22 cellular contexts compared by ENCODE assay signal in genomic region chr15:50275908-50276307, GRCh38. TPM values are rescaled to one million over a fixed set of nuclear protein-coding genes. Genes with fewer than 3 reads are reported as not detected.
DNase-seq lines count a peak whose midpoint lies in the region; ATAC-seq and TF ChIP-seq lines count a peak whose summit lies in the region.
"Had no signal": no experiment of that assay in that cellular context is flagged by ENCODE, and none has a peak within 500 bp of the region (broad histone marks: within the 10 kb centered on the region; RNA-seq: fewer than 3 reads in every experiment).

No MANE protein-coding gene starts in this region.

- peaks cover 12% of the 10 kb centered on the region for H3K36me3 Mint-ChIP-seq in activated CD4-positive, alpha-beta memory T cell treated with anti-CD3 and anti-CD28 coated beads for 36 hours
- peaks cover 31% of the 10 kb centered on the region for H3K36me3 Mint-ChIP-seq in activated CD4-positive, alpha-beta memory T cell treated with anti-CD3 and anti-CD28 coated beads, Interleukin-2, amount 10 ng/mL, durations not matched to agents 7 days and 5 days (ENCODE audit: low read depth)

- POLR2A ChIA-PET in activated CD4-positive, alpha-beta memory T cell treated with anti-CD3 and anti-CD28 coated beads for 36 hours (lab: Charles Lee) = no interaction called here
- POLR2A ChIA-PET in activated CD4-positive, alpha-beta memory T cell treated with anti-CD3 and anti-CD28 coated beads, Interleukin-2, amount 10 ng/mL, durations not matched to agents 7 days and 5 days (lab: Charles Lee) = interaction anchor here (1.1 kb wide), 1 partner anchor 16 kb away, joined by 4 read pairs; no protein-coding TSS in a partner anchor

- no peak for DNase-seq in activated CD4-positive, alpha-beta memory T cell treated with anti-CD3 and anti-CD28 coated beads for 36 hours
- DNase-seq in activated CD4-positive, alpha-beta memory T cell treated with anti-CD3 and anti-CD28 coated beads, Interleukin-2, amount 10 ng/mL, durations not matched to agents 7 days and 5 days = no peak
- no peak for DNase-seq in stimulated activated naive CD8-positive, alpha-beta T cell treated with anti-CD3 and anti-CD28 coated beads, Interleukin-15, Interleukin-2, amounts not matched to agents 100 U/mL and 50 U/mL, for 24 hours
- DNase-seq in stimulated activated naive CD8-positive, alpha-beta T cell treated with anti-CD3 and anti-CD28 coated beads, Interleukin-15, amount 100 ng/mL, for 72 hours = no peak
- peak; percentile 36 for DNase-seq in epithelial cell of esophagus (ENCODE audit: low read depth)
- DNase-seq: GDM1, IMR-90, NCI-H1092, NCI-H1436 treated with DMSO at 0.1 percent for 48 hours, NCI-H2029, NCI-H2227 treated with DMSO at 0.1 percent for 48 hours, NCI-H510A, PC-9, RPMI8226, SHP77 had no signal

- H3K27me3 Mint-ChIP-seq in activated CD4-positive, alpha-beta memory T cell treated with anti-CD3 and anti-CD28 coated beads for 36 hours = no peaks in the 10 kb centered on the region
- H3K27me3 Mint-ChIP-seq in activated CD4-positive, alpha-beta memory T cell treated with anti-CD3 and anti-CD28 coated beads, Interleukin-2, amount 10 ng/mL, durations not matched to agents 7 days and 5 days = no peaks in the 10 kb centered on the region
- H3K27me3 Mint-ChIP-seq in stimulated activated naive CD8-positive, alpha-beta T cell treated with anti-CD3 and anti-CD28 coated beads, Interleukin-15, amount 100 ng/mL, for 72 hours = no peaks in the 10 kb centered on the region
- H3K27me3 Mint-ChIP-seq: B cell had no signal

- no peaks in the 10 kb centered on the region for H3K9me3 Mint-ChIP-seq in activated CD4-positive, alpha-beta memory T cell treated with anti-CD3 and anti-CD28 coated beads for 36 hours
- no peaks in the 10 kb centered on the region for H3K9me3 Mint-ChIP-seq in activated CD4-positive, alpha-beta memory T cell treated with anti-CD3 and anti-CD28 coated beads, Interleukin-2, amount 10 ng/mL, durations not matched to agents 7 days and 5 days
- no peaks in the 10 kb centered on the region for H3K9me3 Mint-ChIP-seq in stimulated activated naive CD8-positive, alpha-beta T cell treated with anti-CD3 and anti-CD28 coated beads, Interleukin-15, amount 100 ng/mL, for 72 hours

- intact Hi-C loops in activated CD4-positive, alpha-beta memory T cell treated with anti-CD3 and anti-CD28 coated beads for 36 hours (cut with micrococcal nuclease) = loop anchor here (1.0 to 5.0 kb wide), 2 partner anchors 14 to 34 kb away; no protein-coding TSS in a partner anchor

- H3K4me3 Mint-ChIP-seq in activated CD4-positive, alpha-beta memory T cell treated with anti-CD3 and anti-CD28 coated beads for 36 hours = no peak overlapping the region
- no peak overlapping the region for H3K4me3 Mint-ChIP-seq in activated CD4-positive, alpha-beta memory T cell treated with anti-CD3 and anti-CD28 coated beads, Interleukin-2, amount 10 ng/mL, durations not matched to agents 7 days and 5 days
- no peak overlapping the region for H3K4me3 Mint-ChIP-seq in stimulated activated naive CD8-positive, alpha-beta T cell treated with anti-CD3 and anti-CD28 coated beads, Interleukin-15, amount 100 ng/mL, for 72 hours
- H3K4me3 Mint-ChIP-seq: B cell, CD14-positive monocyte had no signal

- H3K27ac Mint-ChIP-seq in activated CD4-positive, alpha-beta memory T cell treated with anti-CD3 and anti-CD28 coated beads for 36 hours = peak overlapping the region; percentile 20
- no peak overlapping the region for H3K27ac Mint-ChIP-seq in activated CD4-positive, alpha-beta memory T cell treated with anti-CD3 and anti-CD28 coated beads, Interleukin-2, amount 10 ng/mL, durations not matched to agents 7 days and 5 days
- no peak overlapping the region for H3K27ac Mint-ChIP-seq in stimulated activated naive CD8-positive, alpha-beta T cell treated with anti-CD3 and anti-CD28 coated beads, Interleukin-15, amount 100 ng/mL, for 72 hours
- H3K27ac Mint-ChIP-seq: B cell had no signal

- ATAC-seq in stimulated activated naive CD8-positive, alpha-beta T cell treated with anti-CD3 and anti-CD28 coated beads, Interleukin-15, Interleukin-2, amounts not matched to agents 100 U/mL and 50 U/mL, for 24 hours = peak; percentile 52
- ATAC-seq in stimulated activated naive CD8-positive, alpha-beta T cell treated with anti-CD3 and anti-CD28 coated beads, Interleukin-15, amount 100 ng/mL, for 72 hours = no peak
- ATAC-seq in HG02759 (IDR thresholded peaks at IDR 0.05; ENCODE audit: unreplicated experiment) = no peak
- no peak for ATAC-seq in GM21576 (IDR thresholded peaks at IDR 0.05; ENCODE audit: unreplicated experiment)
- ATAC-seq: A549 had no signal

- peaks cover 38% of the 10 kb centered on the region for H3K4me1 Mint-ChIP-seq in activated CD4-positive, alpha-beta memory T cell treated with anti-CD3 and anti-CD28 coated beads for 36 hours (ENCODE audit: low read depth)
- peaks cover 2% of the 10 kb centered on the region for H3K4me1 Mint-ChIP-seq in activated CD4-positive, alpha-beta memory T cell treated with anti-CD3 and anti-CD28 coated beads, Interleukin-2, amount 10 ng/mL, durations not matched to agents 7 days and 5 days
- H3K4me1 Mint-ChIP-seq in stimulated activated naive CD8-positive, alpha-beta T cell treated with anti-CD3 and anti-CD28 coated beads, Interleukin-15, amount 100 ng/mL, for 72 hours = peaks cover 25% of the 10 kb centered on the region
- H3K4me1 Mint-ChIP-seq: B cell had no signal

- CTCF ChIA-PET in activated CD4-positive, alpha-beta memory T cell treated with anti-CD3 and anti-CD28 coated beads for 36 hours (lab: Charles Lee) = interaction anchor here (1.0 kb wide), 1 partner anchor 39 kb away, joined by 3 read pairs; no protein-coding TSS in a partner anchor
- CTCF ChIA-PET in activated CD4-positive, alpha-beta memory T cell treated with anti-CD3 and anti-CD28 coated beads, Interleukin-2, amount 10 ng/mL, durations not matched to agents 7 days and 5 days (lab: Charles Lee) = no interaction called here

- H3K4me3 ChIP-seq in epithelial cell of esophagus (ENCODE audit: low read length) = no peak overlapping the region
- H3K4me3 ChIP-seq: A549, PC-9 had no signal

- no peak for TF ChIP-seq CTCF in epithelial cell of esophagus (IDR thresholded peaks at IDR 0.05; ENCODE audit: insufficient read depth, low read depth, low read length, missing control alignments)

RNA-seq across cellular contexts. Expression of gene HDC, which starts 10.4 kb away (rescaled TPM):
- under 1 TPM; 0.55 to 0.87 TPM for total RNA-seq in activated CD4-positive, alpha-beta memory T cell treated with anti-CD3 and anti-CD28 coated beads for 36 hours
- total RNA-seq in activated CD4-positive, alpha-beta memory T cell treated with anti-CD3 and anti-CD28 coated beads, Interleukin-2, amount 10 ng/mL, durations not matched to agents 7 days and 5 days = under 1 TPM in 1 of 2 experiments, not detected in 1; 0.08 TPM
- total RNA-seq: B cell, Daoy, H4, IMR-90, PC-9 had no signal
